Comparison of ENCODE assay signal across 9 cellular contexts in the genomic region with DNA sequence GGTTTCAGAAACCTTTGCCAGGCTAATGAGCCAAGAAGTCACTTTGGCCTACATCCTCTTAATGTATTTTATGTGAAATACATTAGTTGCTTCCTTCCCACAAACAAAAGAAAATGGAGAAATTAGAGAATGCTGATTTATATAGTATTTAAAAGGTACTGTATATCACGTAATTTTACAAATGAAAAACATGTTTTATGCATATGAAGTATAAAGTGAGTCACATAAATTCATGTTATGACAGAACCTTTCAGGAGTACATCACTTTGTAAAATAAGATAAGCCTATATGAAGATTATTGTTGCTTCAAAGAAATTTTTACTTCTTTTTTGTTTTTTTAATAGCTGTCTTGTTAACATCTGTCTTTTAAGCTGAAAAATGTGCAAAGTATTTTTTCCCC. TPM values are rescaled to one million over a fixed set of nuclear protein-coding genes. Genes with fewer than 3 reads are reported as not detected.
DNase-seq lines count a peak whose midpoint lies in the region; ATAC-seq, FAIRE-seq and TF ChIP-seq lines count a peak whose summit lies in the region.
"Had no signal": no experiment of that assay in that cellular context is flagged by ENCODE, and none has a peak within 500 bp of the region (broad histone marks: within the 10 kb centered on the region; RNA-seq: fewer than 3 reads in every experiment).

No MANE protein-coding gene starts in this region.

- peak overlapping the region; percentile 42 for H3K27ac ChIP-seq in subcutaneous abdominal adipose tissue (ENCODE audit: low read depth, low read length)
- H3K27ac ChIP-seq: ovary had no signal

- H3K27me3 ChIP-seq in subcutaneous abdominal adipose tissue (ENCODE audit: control insufficient read depth in 5 of 5, insufficient read depth in 4 of 5, low read length in 5 of 5), result no peaks in the 10 kb centered on the region
- H3K27me3 ChIP-seq: ovary had no signal

- DNase-seq in activated T-cell treated with anti-CD3 and anti-CD28 coated beads, Interleukin-2, amount 50 U/mL, for 72 hours, result no peak
- no peak for DNase-seq in activated T-cell treated with anti-CD3 and anti-CD28 coated beads, Interleukin-2, amount 50 U/mL, for 1 hour
- DNase-seq in T-cell (no peak), fibroblast of pulmonary artery (ENCODE audit: low read depth) (no peak), retina (no peak), iPS-NIHi11 (ENCODE audit: low spot score) (no peak), RCC 7860 (ENCODE audit: low spot score) (no peak)
- DNase-seq: ovary had no signal

- H3K9me3 Mint-ChIP-seq in activated T-cell treated with anti-CD3 and anti-CD28 coated beads, Interleukin-2, amount 50 U/mL, for 72 hours, result no peaks in the 10 kb centered on the region
- no peaks in the 10 kb centered on the region for H3K9me3 Mint-ChIP-seq in T-cell

- ATAC-seq in activated T-cell treated with anti-CD3 and anti-CD28 coated beads, Interleukin-2, amount 50 U/mL, for 72 hours (replicated peaks in 1 of 2), result no peak
- ATAC-seq in T-cell (replicated peaks in 1 of 4), result no peak

- H3K4me1 Mint-ChIP-seq in activated T-cell treated with anti-CD3 and anti-CD28 coated beads, Interleukin-2, amount 50 U/mL, for 72 hours (ENCODE audit: low read depth), result peaks cover 46% of the 10 kb centered on the region
- H3K4me1 Mint-ChIP-seq in T-cell, result peaks cover 57 to 67% (median 64%) of the 10 kb centered on the region in 3 donors

- no peak for TF ChIP-seq CTCF in fibroblast of pulmonary artery (IDR thresholded peaks at IDR 0.05; ENCODE audit: low read length, missing control alignments)

- H3K27ac Mint-ChIP-seq in activated T-cell treated with anti-CD3 and anti-CD28 coated beads, Interleukin-2, amount 50 U/mL, for 72 hours, result peak overlapping the region; percentile 39
- no peak overlapping the region for H3K27ac Mint-ChIP-seq in T-cell

- peaks cover 0 to 60% (median 48%) of the 10 kb centered on the region in 5 donors for H3K4me1 ChIP-seq in subcutaneous abdominal adipose tissue (ENCODE audit: control insufficient read depth in 5 of 5, insufficient read depth in 5 of 5, low read length in 5 of 5)

- FAIRE-seq in RCC 7860 (lab: Jason Lieb, UNC), result no peak

- CTCF ChIA-PET in T-cell (lab: Charles Lee), result no interaction called here

- POLR2A ChIA-PET in T-cell (lab: Charles Lee), result no interaction called here

- no peaks in the 10 kb centered on the region for H3K9me3 ChIP-seq in subcutaneous abdominal adipose tissue (ENCODE audit: control insufficient read depth in 5 of 5, low read length in 5 of 5)
- H3K9me3 ChIP-seq: ovary had no signal

- H3K4me3 ChIP-seq in fibroblast of pulmonary artery (replicated peaks; ENCODE audit: low read depth, low read length), result peak overlapping the region; percentile 85
- H3K4me3 ChIP-seq in subcutaneous abdominal adipose tissue (ENCODE audit: low read depth in 1 of 5, low read length in 5 of 5), result no peak overlapping the region
- H3K4me3 ChIP-seq: ovary had no signal

- H3K9ac ChIP-seq in subcutaneous abdominal adipose tissue (ENCODE audit: low read length in 5 of 5), result peak overlapping the region in 1 of 5 donors; percentile 99

- peak overlapping the region; percentile 80 to 87 for H3K4me3 Mint-ChIP-seq in activated T-cell treated with anti-CD3 and anti-CD28 coated beads, Interleukin-2, amount 50 U/mL, for 72 hours
- H3K4me3 Mint-ChIP-seq in T-cell, result peak overlapping the region; percentile 70 to 97 (median 94)

- H3K36me3 Mint-ChIP-seq in activated T-cell treated with anti-CD3 and anti-CD28 coated beads, Interleukin-2, amount 50 U/mL, for 72 hours (ENCODE audit: insufficient read depth in 2 of 2), result peaks cover 15 to 33% of the 10 kb centered on the region in 2 donors
- peaks cover 20% of the 10 kb centered on the region for H3K36me3 Mint-ChIP-seq in T-cell

- peaks cover 3 to 14% (median 10%) of the 10 kb centered on the region in 5 donors for H3K36me3 ChIP-seq in subcutaneous abdominal adipose tissue (ENCODE audit: control insufficient read depth in 5 of 5, insufficient read depth in 5 of 5, low read length in 5 of 5)
- H3K36me3 ChIP-seq: ovary had no signal

- H3K27me3 Mint-ChIP-seq in activated T-cell treated with anti-CD3 and anti-CD28 coated beads, Interleukin-2, amount 50 U/mL, for 72 hours (ENCODE audit: low read depth), result no peaks in the 10 kb centered on the region
- no peaks in the 10 kb centered on the region for H3K27me3 Mint-ChIP-seq in T-cell

RNA-seq across cellular contexts. Expression of a gene that starts 4.6 kb away (rescaled TPM):
- 10 to 100 TPM; 78.4 to 86.2 TPM for total RNA-seq in activated T-cell treated with anti-CD3 and anti-CD28 coated beads, Interleukin-2, amount 50 U/mL, for 72 hours
- 10 to 100 TPM; 58.8 to 72.3 (median 65.1) TPM for total RNA-seq in T-cell
